ENCODE assay signal across 2 cellular contexts in genomic region chr14:100104006-100104352, GRCh38.
TF ChIP-seq lines count a peak whose summit lies in the region.

No MANE protein-coding gene starts in this region.

TF ChIP-seq in SK-N-SH, 30 proteins besides CTCF, POLR2A, EP300 and RAD21 (continued from another document):
- TF ChIP-seq REST (IDR thresholded peaks at IDR 0.05; ENCODE audit: low read depth, low read length) (no peak), GABPA (IDR thresholded peaks at IDR 0.05; ENCODE audit: low read depth) (no peak), RFX5 (IDR thresholded peaks at IDR 0.05; ENCODE audit: low read length) (no peak), YY1 (IDR thresholded peaks at IDR 0.05; ENCODE audit: low read depth) (no peak), USF2 (IDR thresholded peaks at IDR 0.05; ENCODE audit: borderline replicate concordance, low read depth, low read length) (no peak), GATA2 (CRISPR knock-in tag; IDR thresholded peaks at IDR 0.05) (no peak), NFIC (IDR thresholded peaks at IDR 0.05; ENCODE audit: borderline replicate concordance) (no peak), ELF1 (IDR thresholded peaks at IDR 0.05) (no peak)

TF ChIP-seq in SK-N-SH treated with all-trans-retinoic acid at 6 μM for 48 hours, 23 proteins besides CTCF, POLR2A, EP300 and RAD21 (continued from another document):
- TF ChIP-seq PATZ1 (CRISPR knock-in tag; IDR thresholded peaks at IDR 0.05; ENCODE audit: borderline replicate concordance) (no peak), ZFP30 (CRISPR knock-in tag; IDR thresholded peaks at IDR 0.05) (no peak), CSDC2 (CRISPR knock-in tag; IDR thresholded peaks at IDR 0.05) (no peak)
